20 cellular contexts compared by ENCODE assay signal in the genomic region with DNA sequence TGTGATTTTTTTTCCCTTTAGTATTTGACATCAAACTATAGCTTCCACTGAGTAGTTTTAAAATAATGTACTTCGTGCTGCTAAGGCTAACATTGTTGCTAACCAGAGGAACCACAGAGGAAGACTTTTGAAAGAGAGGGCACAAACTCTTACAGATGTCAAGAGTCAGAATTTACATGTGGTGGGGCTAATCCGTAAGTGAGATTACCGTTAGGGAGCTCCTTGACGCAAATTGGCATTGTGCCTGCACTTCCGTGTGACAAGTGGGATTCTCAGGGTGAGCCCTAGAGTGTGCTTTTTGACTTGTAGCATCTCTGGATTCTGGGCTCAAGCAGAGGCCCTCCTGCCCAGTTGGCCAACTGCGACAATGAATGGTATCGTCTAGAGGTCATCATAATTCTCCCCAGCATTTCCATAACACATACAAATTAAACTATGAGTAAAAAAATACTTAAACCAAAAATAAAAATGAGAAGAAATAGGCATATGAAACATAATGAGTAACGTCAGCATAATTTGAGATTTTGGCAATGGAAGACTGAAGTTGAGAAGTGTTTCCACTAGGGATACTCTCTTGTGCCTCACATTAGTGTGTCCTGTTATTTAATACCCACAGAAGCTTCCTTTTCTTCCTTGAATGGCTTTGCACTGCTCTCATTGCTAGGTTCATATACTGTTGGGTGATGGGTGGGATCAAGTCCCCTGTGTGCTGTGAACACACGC.
DNase-seq lines count a peak whose midpoint lies in the region; ATAC-seq and TF ChIP-seq lines count a peak whose summit lies in the region.
"Had no signal": no experiment of that assay in that cellular context is flagged by ENCODE, and none has a peak within 500 bp of the region (broad histone marks: within the 10 kb centered on the region; RNA-seq: fewer than 3 reads in every experiment).

No MANE protein-coding gene starts in this region.

- H3K9ac ChIP-seq in neuronal stem cell (ENCODE audit: low read depth, low read length, poor library complexity) = no peak overlapping the region

- H2AK5ac ChIP-seq in neuronal stem cell (ENCODE audit: low read depth, low read length) = no peak overlapping the region

- H3K27me3 ChIP-seq in CD8-positive, alpha-beta memory T cell (ENCODE audit: insufficient read depth, low read length, poor library complexity, severe bottlenecking) = no peaks in the 10 kb centered on the region
- H3K27me3 ChIP-seq in osteoblast (ENCODE audit: insufficient read depth, low read length) (no peaks in the 10 kb centered on the region), neuronal stem cell (ENCODE audit: control insufficient read depth in 3 of 3, insufficient read depth in 3 of 3, low read depth in 1 of 3, low read length in 3 of 3) (no peaks in the 10 kb centered on the region)
- H3K27me3 ChIP-seq: suprapubic skin had no signal

- H2BK5ac ChIP-seq in neuronal stem cell (ENCODE audit: low read length) = no peak overlapping the region

- no peak overlapping the region for H3K4ac ChIP-seq in neuronal stem cell (ENCODE audit: low read length)

- no peak overlapping the region for H3K14ac ChIP-seq in neuronal stem cell (ENCODE audit: low read length)

- no peak overlapping the region for H3K18ac ChIP-seq in neuronal stem cell (ENCODE audit: low read length)

- POLR2A ChIA-PET in CD8-positive, alpha-beta memory T cell (lab: Charles Lee) = no interaction called here

- peak overlapping the region in 1 of 7 donors; percentile 8 for H3K4me3 Mint-ChIP-seq in CD8-positive, alpha-beta memory T cell

- H3K4me2 ChIP-seq in osteoblast (ENCODE audit: insufficient read depth, low read length) (no peak overlapping the region), neuronal stem cell (ENCODE audit: insufficient read depth, low read length, poor library complexity, severe bottlenecking) (no peak overlapping the region)

- H3K36me3 ChIP-seq in CD8-positive, alpha-beta memory T cell (ENCODE audit: insufficient read depth, low read length) = no peaks in the 10 kb centered on the region
- no peaks in the 10 kb centered on the region for H3K36me3 ChIP-seq in osteoblast (ENCODE audit: insufficient read depth, low read length)
- H3K36me3 ChIP-seq in neuronal stem cell (replicated peaks in 1 of 2; ENCODE audit: control insufficient read depth in 2 of 2, insufficient read depth in 2 of 2, low read length in 2 of 2) = no peaks in the 10 kb centered on the region
- H3K36me3 ChIP-seq: HAP-1, suprapubic skin had no signal

- peak; percentile 14 for DNase-seq in activated CD4-positive, alpha-beta T cell treated with anti-CD3 and anti-CD28 coated beads, Interleukin-2, amount 50 U/mL, for 1 hour
- no peak for DNase-seq in activated CD4-positive, alpha-beta T cell treated with anti-CD3 and anti-CD28 coated beads, Interleukin-2, amount 50 U/mL, for 4 hours
- peak in 3 of 5 donors; percentile 4 to 80 (median 43) for DNase-seq in CD8-positive, alpha-beta memory T cell
- peak; percentile 47 to 53 for DNase-seq in activated T-cell treated with anti-CD3 and anti-CD28 coated beads, Interleukin-2, amount 50 U/mL, for 48 hours
- peak; percentile 50 for DNase-seq in osteoblast (ENCODE audit: insufficient read length, low spot score, missing footprints)
- no peak for DNase-seq in neuronal stem cell (ENCODE audit: low spot score)
- DNase-seq: ACHN, activated gamma-delta T cell treated with Interleukin-2 at 50 U/mL for 16 hours, C1 segment of cervical spinal cord, DMS 273 treated with DMSO at 0.1 percent for 48 hours, NCI-H1417, NCI-H2171, NCI-H748 treated with DMSO at 0.1 percent for 48 hours, occipital lobe, SHP77 treated with DMSO at 0.1 percent for 48 hours had no signal

- H3K36me3 Mint-ChIP-seq in CD8-positive, alpha-beta memory T cell = no peaks in the 10 kb centered on the region

- WGBS in neuronal stem cell (ENCODE audit: extremely low coverage in 2 of 2, insufficient read length in 2 of 2, insufficient replicate concordance in 1 of 2), 2 donors = no CpG with 5 or more reads among the region's 9 CpGs

- H4K91ac ChIP-seq in neuronal stem cell (ENCODE audit: low read depth, low read length, poor library complexity) = no peak overlapping the region

- no peak overlapping the region for H2BK15ac ChIP-seq in neuronal stem cell (ENCODE audit: low read length)

- H4K20me1 ChIP-seq in osteoblast (ENCODE audit: insufficient read depth, low read length) = no peaks in the 10 kb centered on the region

- no peaks in the 10 kb centered on the region for H3K79me2 ChIP-seq in osteoblast (ENCODE audit: insufficient read depth, low read length)

- no peak for ATAC-seq in GM18498 (IDR thresholded peaks at IDR 0.05; ENCODE audit: unreplicated experiment)
- no peak for ATAC-seq in GM19455 (IDR thresholded peaks at IDR 0.05; ENCODE audit: unreplicated experiment)
- ATAC-seq: GM12878 had no signal

- peaks cover 33% of the 10 kb centered on the region for H3K4me1 ChIP-seq in CD8-positive, alpha-beta memory T cell (ENCODE audit: insufficient read depth, low read length)
- H3K4me1 ChIP-seq in osteoblast (ENCODE audit: insufficient read depth, low read length) (no peaks in the 10 kb centered on the region), neuronal stem cell (ENCODE audit: control insufficient read depth in 2 of 2, insufficient read depth in 1 of 2, low read depth in 1 of 2, low read length in 2 of 2) (peaks cover 2% of the 10 kb centered on the region in 2 donors)
- H3K4me1 ChIP-seq: HAP-1, suprapubic skin had no signal

- peak overlapping the region in 4 of 8 donors; percentile 76 to 88 (median 87) for H3K27ac Mint-ChIP-seq in CD8-positive, alpha-beta memory T cell

- H2AFZ ChIP-seq in osteoblast (ENCODE audit: low read length) (no peak overlapping the region), neuronal stem cell (ENCODE audit: low read length) (no peak overlapping the region)

- no peaks in the 10 kb centered on the region for H3K27me3 Mint-ChIP-seq in CD8-positive, alpha-beta memory T cell

- peaks cover 25 to 33% (median 30%) of the 10 kb centered on the region in 3 donors for H3K4me1 Mint-ChIP-seq in CD8-positive, alpha-beta memory T cell

- CTCF ChIA-PET in CD8-positive, alpha-beta memory T cell (lab: Charles Lee) = no interaction called here

- no peak for TF ChIP-seq CTCF in osteoblast (IDR thresholded peaks at IDR 0.05; ENCODE audit: extremely low read depth, low read depth, low read length)

- no peak overlapping the region for H2BK120ac ChIP-seq in neuronal stem cell (ENCODE audit: low read depth, low read length)

- H3K27ac ChIP-seq in CD8-positive, alpha-beta memory T cell (ENCODE audit: low read depth, low read length) = no peak overlapping the region
- no peak overlapping the region for H3K27ac ChIP-seq in osteoblast (ENCODE audit: low read depth, low read length)
- no peak overlapping the region for H3K27ac ChIP-seq in neuronal stem cell (replicated peaks; ENCODE audit: low read length)
- H3K27ac ChIP-seq: suprapubic skin had no signal

- H4K8ac ChIP-seq in neuronal stem cell (ENCODE audit: low read depth, low read length) = no peak overlapping the region

- no peaks in the 10 kb centered on the region for H3K79me1 ChIP-seq in neuronal stem cell (ENCODE audit: low read depth, low read length)

- no peaks in the 10 kb centered on the region for H3K9me3 Mint-ChIP-seq in CD8-positive, alpha-beta memory T cell

- H3K9me3 ChIP-seq in CD8-positive, alpha-beta memory T cell (ENCODE audit: low read length) = no peaks in the 10 kb centered on the region
- H3K9me3 ChIP-seq in osteoblast (ENCODE audit: low read depth, low read length) (no peaks in the 10 kb centered on the region), neuronal stem cell (replicated peaks in 1 of 2; ENCODE audit: control insufficient read depth in 2 of 2, insufficient read depth in 1 of 2, low read depth in 1 of 2, low read length in 2 of 2) (no peaks in the 10 kb centered on the region)
- H3K9me3 ChIP-seq: HAP-1, suprapubic skin had no signal

- H3K23ac ChIP-seq in neuronal stem cell (ENCODE audit: low read depth, low read length, poor library complexity) = no peak overlapping the region

- H2BK12ac ChIP-seq in neuronal stem cell (ENCODE audit: low read length) = no peak overlapping the region

- no peak overlapping the region for H3K4me3 ChIP-seq in CD8-positive, alpha-beta memory T cell (ENCODE audit: low read length)
- H3K4me3 ChIP-seq in osteoblast (ENCODE audit: insufficient read depth, low read length) (no peak overlapping the region), neuronal stem cell (ENCODE audit: low read length in 2 of 2) (no peak overlapping the region)
- H3K4me3 ChIP-seq: GM12878, HAP-1, suprapubic skin had no signal

Comparison
In these comparisons a context has a peak if more than half of its experiments do, and no peak if none do; other contexts are left out.
1. DNase-seq: peak in activated CD4-positive, alpha-beta T cell treated with anti-CD3 and anti-CD28 coated beads, Interleukin-2, amount 50 U/mL, for 1 hour (single experiment), CD8-positive, alpha-beta memory T cell (3 of 5), activated T-cell treated with anti-CD3 and anti-CD28 coated beads, Interleukin-2, amount 50 U/mL, for 48 hours (2 of 2) and osteoblast (single experiment); none in activated CD4-positive, alpha-beta T cell treated with anti-CD3 and anti-CD28 coated beads, Interleukin-2, amount 50 U/mL, for 4 hours (0 of 2) and neuronal stem cell (single experiment).